ENCODE assay signal across 9 cellular contexts in genomic region chr2:216215991-216216390, GRCh38.
DNase-seq lines count a peak whose midpoint lies in the region; ATAC-seq and TF ChIP-seq lines count a peak whose summit lies in the region.
"Had no signal": no experiment of that assay in that cellular context is flagged by ENCODE, and none has a peak within 500 bp of the region (broad histone marks: within the 10 kb centered on the region; RNA-seq: fewer than 3 reads in every experiment).

No MANE protein-coding gene starts in this region.

- no peak for ATAC-seq in Right ventricle myocardium superior (ENCODE audit: poor library complexity)
- no peak for ATAC-seq in CD4-positive, alpha-beta T cell (ENCODE audit: poor library complexity)

- H3K9ac ChIP-seq in NT2/D1 (ENCODE audit: insufficient read length, low read depth), result no peak overlapping the region

- no peaks in the 10 kb centered on the region for H3K9me3 Mint-ChIP-seq in CD4-positive, alpha-beta T cell
- H3K9me3 Mint-ChIP-seq: immature natural killer cell had no signal

- H3K4me3 ChIP-seq in cardiac muscle cell (no peak overlapping the region), NT2/D1 (ENCODE audit: insufficient read length, low read depth) (no peak overlapping the region), epithelial cell of esophagus (ENCODE audit: low read length) (no peak overlapping the region), ovary (no peak overlapping the region)

- H3K27me3 ChIP-seq in cardiac muscle cell (no peaks in the 10 kb centered on the region), NT2/D1 (ENCODE audit: insufficient read depth, insufficient read length) (no peaks in the 10 kb centered on the region), ovary (no peaks in the 10 kb centered on the region)
- no peaks in the 10 kb centered on the region for H3K27me3 ChIP-seq in CD4-positive, alpha-beta T cell (ENCODE audit: control insufficient read depth, insufficient read depth, low read length)

- CTCF ChIA-PET in CD4-positive, alpha-beta T cell (lab: Charles Lee), result interaction anchor here (0.5 kb wide), 1 partner anchor 180 kb away, joined by 3 read pairs; no protein-coding TSS in a partner anchor

- no peaks in the 10 kb centered on the region for H3K36me3 ChIP-seq in cardiac muscle cell
- H3K36me3 ChIP-seq in NT2/D1 (ENCODE audit: insufficient read depth, insufficient read length, low read length), result no peaks in the 10 kb centered on the region
- H3K36me3 ChIP-seq in ovary, result no peaks in the 10 kb centered on the region

- TF ChIP-seq CTCF in cardiac muscle cell (IDR thresholded peaks at IDR 0.05; ENCODE audit: low read depth, low read length), result peak; percentile 25
- TF ChIP-seq CTCF in epithelial cell of esophagus (IDR thresholded peaks at IDR 0.05; ENCODE audit: insufficient read depth, low read depth, low read length, missing control alignments), result peak; percentile 56
- no peak for TF ChIP-seq CTCF in ovary (IDR thresholded peaks at IDR 0.05)
- TF ChIP-seq CTCF in CD4-positive, alpha-beta T cell (IDR thresholded peaks at IDR 0.05), result no peak

- H3K27me3 Mint-ChIP-seq in CD4-positive, alpha-beta T cell, result no peaks in the 10 kb centered on the region

- H3K27ac Mint-ChIP-seq in CD4-positive, alpha-beta T cell, result no peak overlapping the region
- H3K27ac Mint-ChIP-seq: immature natural killer cell had no signal

- intact Hi-C loops in Right ventricle myocardium superior (cut with DNase I), result no loop called here
- intact Hi-C loops in ovary (cut with DNase I), result no loop called here
- intact Hi-C loops in CD4-positive, alpha-beta T cell (cut with DNase I, micrococcal nuclease), result no loop called here

- DNase-seq in cardiac muscle cell (ENCODE audit: low read depth in 1 of 2, low spot score in 1 of 2) (peak; percentile 24 to 53), Right ventricle myocardium superior (no peak), NT2/D1 (ENCODE audit: low read depth, low spot score) (peak; percentile 18), epithelial cell of esophagus (ENCODE audit: low read depth) (peak; percentile 47), ovary (no peak)
- no peak for DNase-seq in NK-92 treated with Interleukin-12 subunit alpha and Interleukin-12 subunit beta, amount 100 ng/mL, for 24 hours (lab: John Stamatoyannopoulos, UW)
- no peak for DNase-seq in CD4-positive, alpha-beta T cell
- DNase-seq in activated CD4-positive, alpha-beta T cell treated with anti-CD3 and anti-CD28 coated beads, Interleukin-2, amount 50 U/mL, for 1 hour, result no peak
- DNase-seq: immature natural killer cell had no signal

- no peak for TF ChIP-seq POLR2A in ovary (IDR thresholded peaks at IDR 0.05)

- H3K4me3 Mint-ChIP-seq in CD4-positive, alpha-beta T cell, result no peak overlapping the region
- H3K4me3 Mint-ChIP-seq: immature natural killer cell had no signal

- peaks cover 9% of the 10 kb centered on the region for H3K36me3 Mint-ChIP-seq in CD4-positive, alpha-beta T cell (ENCODE audit: low read depth)

- H3K9me3 ChIP-seq in cardiac muscle cell (ENCODE audit: low read depth) (no peaks in the 10 kb centered on the region), NT2/D1 (ENCODE audit: insufficient read depth, low read length) (no peaks in the 10 kb centered on the region), ovary (no peaks in the 10 kb centered on the region)
- no peaks in the 10 kb centered on the region for H3K9me3 ChIP-seq in CD4-positive, alpha-beta T cell (ENCODE audit: control insufficient read depth, low read length)

- H3K4me1 Mint-ChIP-seq in CD4-positive, alpha-beta T cell (ENCODE audit: low read depth), result peaks cover 26% of the 10 kb centered on the region

- H3K4me1 ChIP-seq in cardiac muscle cell (ENCODE audit: low read depth) (peaks cover 7% of the 10 kb centered on the region), NT2/D1 (ENCODE audit: insufficient read depth, insufficient read length) (no peaks in the 10 kb centered on the region), ovary (ENCODE audit: insufficient read depth) (peaks cover 2% of the 10 kb centered on the region)

- POLR2A ChIA-PET in CD4-positive, alpha-beta T cell (lab: Charles Lee), result interaction anchor here (0.6 kb wide), 1 partner anchor 208 kb away, joined by 3 read pairs; no protein-coding TSS in a partner anchor

- H3K27ac ChIP-seq in cardiac muscle cell, result no peak overlapping the region
- no peak overlapping the region for H3K27ac ChIP-seq in ovary
- no peak overlapping the region for H3K27ac ChIP-seq in CD4-positive, alpha-beta T cell (ENCODE audit: low read depth, low read length)

- WGBS in ovary, 3 donors, result 46 to 65% (median 49%) methylated on average over 3 of the region's 3 CpGs

- TF ChIP-seq EP300 in ovary (IDR thresholded peaks at IDR 0.05), result no peak

Comparison
In these comparisons a context has a peak if more than half of its experiments do, and no peak if none do; other contexts are left out.
1. DNase-seq: peak in cardiac muscle cell (2 of 2), NT2/D1 (single experiment) and epithelial cell of esophagus (single experiment); none in Right ventricle myocardium superior (single experiment), NK-92 treated with Interleukin-12 subunit alpha and Interleukin-12 subunit beta, amount 100 ng/mL, for 24 hours (single experiment), ovary (0 of 5), CD4-positive, alpha-beta T cell (0 of 10) and activated CD4-positive, alpha-beta T cell treated with anti-CD3 and anti-CD28 coated beads, Interleukin-2, amount 50 U/mL, for 1 hour (single experiment).
2. CTCF ChIP-seq: peak in cardiac muscle cell (single experiment) and epithelial cell of esophagus (single experiment); none in ovary (0 of 3) and CD4-positive, alpha-beta T cell (single experiment).